ENCODE assay signal across 1 cellular context in the genomic region with DNA sequence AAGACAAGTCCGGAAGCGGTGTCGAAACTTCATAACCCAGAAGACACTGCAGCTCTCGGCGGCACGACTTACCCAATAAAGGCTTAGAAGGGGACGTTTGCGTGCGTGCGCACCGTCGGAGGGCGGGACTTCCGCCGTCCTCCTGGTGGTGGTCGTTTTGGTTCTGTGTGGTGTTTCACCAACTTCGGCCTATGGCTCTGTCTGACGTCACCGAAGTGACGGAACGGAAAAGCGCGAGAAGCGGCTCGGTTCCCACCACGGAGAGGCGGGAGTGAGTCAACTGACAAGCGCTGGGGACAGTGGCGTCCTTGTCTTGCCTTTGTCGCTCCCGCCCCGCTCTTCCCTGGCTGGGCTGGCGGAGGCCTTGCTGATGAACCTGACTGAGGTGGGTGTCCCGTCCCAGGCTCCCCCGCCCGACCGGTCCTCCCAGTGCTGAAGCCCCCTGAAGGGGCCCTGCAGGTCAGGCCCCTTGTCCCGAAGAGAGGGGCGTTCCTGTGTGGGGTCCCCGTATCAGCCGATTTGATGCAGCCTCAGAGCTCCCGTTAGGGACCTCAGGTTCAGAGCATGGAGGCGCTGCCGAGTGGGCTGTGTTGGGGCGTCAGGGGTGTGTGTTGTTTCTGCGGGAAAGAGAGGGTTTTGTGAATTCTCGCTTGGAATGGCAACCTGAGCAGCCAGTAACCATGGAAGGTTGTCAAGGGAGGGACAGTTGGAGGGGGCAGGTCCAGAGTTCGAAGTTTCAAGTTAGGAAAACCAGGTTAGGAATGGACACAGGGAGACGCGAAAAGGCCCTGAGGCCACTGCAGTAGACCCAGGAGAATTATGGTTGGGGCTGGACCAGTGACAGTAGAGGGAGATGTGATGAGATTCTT.
TF ChIP-seq lines count a peak whose summit lies in the region.

TSS of gene ZNF548 (plus strand) at position 125 of the 869 bp plus-strand sequence. CDS start at position 371, 246 bp downstream.

TF ChIP-seq in neural cell, 6 proteins besides CTCF, POLR2A, EP300 and RAD21 (continued from another document):
- TF ChIP-seq REST (IDR thresholded peaks at IDR 0.05; ENCODE audit: borderline replicate concordance) (peak; percentile 95), SMC3 (conservative IDR thresholded peaks at IDR 0.05; ENCODE audit: poor library complexity) (peak; percentile 58), EZH2 (IDR thresholded peaks at IDR 0.05; ENCODE audit: borderline replicate concordance, insufficient read depth, low read length, poor library complexity, severe bottlenecking) (no peak)
